In the genomic region with DNA sequence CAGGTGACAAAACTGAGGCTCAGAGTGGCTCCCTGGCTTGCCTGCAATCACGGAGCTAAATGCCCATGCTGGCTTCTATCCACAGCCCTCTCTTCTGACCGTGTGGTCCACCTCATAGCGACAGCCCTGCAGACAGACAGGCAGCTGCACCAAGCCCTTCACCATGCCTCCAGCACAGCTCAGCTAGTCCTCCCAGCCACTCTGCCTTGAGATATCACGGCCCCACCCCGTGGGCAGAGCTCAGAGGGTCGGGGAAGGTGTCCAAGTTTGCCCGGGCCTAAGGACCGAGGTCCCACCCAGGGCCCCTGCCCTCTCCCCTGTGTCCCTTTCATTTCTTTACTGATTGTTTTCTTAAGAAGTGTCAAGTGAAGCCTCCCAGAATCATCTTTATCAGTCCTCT, we compare ENCODE assay signal across 23 cellular contexts.
"Had no signal": no experiment of that assay in that cellular context is flagged by ENCODE, and none has a peak within 500 bp of the region (broad histone marks: within the 10 kb centered on the region; RNA-seq: fewer than 3 reads in every experiment).

No MANE protein-coding gene starts in this region.

- H3K9me3 Mint-ChIP-seq: activated CD8-positive, alpha-beta T cell treated with anti-CD3 and anti-CD28 coated beads for 36 hours; activated naive CD4-positive, alpha-beta T cell treated with anti-CD3 and anti-CD28 coated beads, Interleukin-2, amount 10 ng/mL, durations not matched to agents 7 days and 5 days; activated naive CD8-positive, alpha-beta T cell treated with anti-CD3 and anti-CD28 coated beads for 36 hours; activated T-cell treated with anti-CD3 and anti-CD28 coated beads, Interleukin-2, amount 50 U/mL, for 72 hours; activated T-helper 2 cell treated with anti-CD3 and anti-CD28 coated beads, Interferon-gamma antibody, Interleukin-2, Interleukin-4, amounts not matched to agents 10 μg/mL and 5 μg/mL and 100 μg/mL, durations not matched to agents 14 hours and 24 hours and 36 hours; T-helper 1 cell treated with Interleukin-12 subunit alpha and Interleukin-12 subunit beta and Interleukin-4 antibody, amounts not matched to agents 30 μg/mL and 1 μg/mL, for 36 hours had no signal

- DNase-seq: activated CD4-positive, alpha-beta T cell treated with anti-CD3 and anti-CD28 coated beads for 4 hours; activated CD8-positive, alpha-beta memory T cell treated with anti-CD3 and anti-CD28 coated beads, Interleukin-2, amount 50 U/mL, for 4 hours; activated CD8-positive, alpha-beta T cell treated with anti-CD3 and anti-CD28 coated beads for 36 hours; activated gamma-delta T cell treated with Interleukin-2 at 50 U/mL for 16 hours; activated naive CD4-positive, alpha-beta T cell treated with anti-CD3 and anti-CD28 coated beads, Interleukin-2, amount 10 ng/mL, durations not matched to agents 7 days and 5 days; activated naive CD8-positive, alpha-beta T cell treated with anti-CD3 and anti-CD28 coated beads for 36 hours; activated T-cell treated with anti-CD3 and anti-CD28 coated beads, Interleukin-2, amount 50 U/mL, for 72 hours; IMR-90; Kasumi-1; KBM-7; NCI-H1048; NCI-H146; NCI-H187 treated with DMSO at 0.1 percent for 48 hours; NCI-H2081 treated with DMSO at 0.1 percent for 48 hours; NCI-H2171; NCI-H226; NCI-H526 treated with DMSO at 0.1 percent for 48 hours; NCI-H82; PC-3; SHP77 treated with DMSO at 0.1 percent for 48 hours had no signal

- H3K4me1 Mint-ChIP-seq: activated naive CD4-positive, alpha-beta T cell treated with anti-CD3 and anti-CD28 coated beads, Interleukin-2, amount 10 ng/mL, durations not matched to agents 7 days and 5 days; activated naive CD8-positive, alpha-beta T cell treated with anti-CD3 and anti-CD28 coated beads for 36 hours had no signal

- H3K27ac Mint-ChIP-seq: activated CD8-positive, alpha-beta T cell treated with anti-CD3 and anti-CD28 coated beads for 36 hours; activated naive CD4-positive, alpha-beta T cell treated with anti-CD3 and anti-CD28 coated beads, Interleukin-2, amount 10 ng/mL, durations not matched to agents 7 days and 5 days; activated naive CD8-positive, alpha-beta T cell treated with anti-CD3 and anti-CD28 coated beads for 36 hours; activated T-cell treated with anti-CD3 and anti-CD28 coated beads, Interleukin-2, amount 50 U/mL, for 72 hours; activated T-helper 2 cell treated with anti-CD3 and anti-CD28 coated beads, Interferon-gamma antibody, Interleukin-2, Interleukin-4, amounts not matched to agents 10 μg/mL and 5 μg/mL and 100 μg/mL, durations not matched to agents 14 hours and 24 hours and 36 hours; T-helper 1 cell treated with Interleukin-12 subunit alpha and Interleukin-12 subunit beta and Interleukin-4 antibody, amounts not matched to agents 30 μg/mL and 1 μg/mL, for 36 hours had no signal

- H3K4me3 Mint-ChIP-seq: activated CD8-positive, alpha-beta T cell treated with anti-CD3 and anti-CD28 coated beads for 36 hours; activated naive CD4-positive, alpha-beta T cell treated with anti-CD3 and anti-CD28 coated beads, Interleukin-2, amount 10 ng/mL, durations not matched to agents 7 days and 5 days; activated naive CD8-positive, alpha-beta T cell treated with anti-CD3 and anti-CD28 coated beads for 36 hours; activated T-cell treated with anti-CD3 and anti-CD28 coated beads, Interleukin-2, amount 50 U/mL, for 72 hours; T-helper 1 cell treated with Interleukin-12 subunit alpha and Interleukin-12 subunit beta and Interleukin-4 antibody, amounts not matched to agents 30 μg/mL and 1 μg/mL, for 36 hours had no signal

- ATAC-seq: activated CD4-positive, CD25-positive, alpha-beta regulatory T cell treated with anti-CD3 and anti-CD28 coated beads, Interleukin-2, amount 50 U/mL, for 24 hours; activated CD8-positive, alpha-beta T cell treated with anti-CD3 and anti-CD28 coated beads for 36 hours; activated T-cell treated with anti-CD3 and anti-CD28 coated beads, Interleukin-2, amount 50 U/mL, for 72 hours; PC-3 had no signal

- H3K36me3 Mint-ChIP-seq: activated naive CD4-positive, alpha-beta T cell treated with anti-CD3 and anti-CD28 coated beads, Interleukin-2, amount 10 ng/mL, durations not matched to agents 7 days and 5 days; activated naive CD8-positive, alpha-beta T cell treated with anti-CD3 and anti-CD28 coated beads for 36 hours had no signal
